1 cellular context compared by ENCODE assay signal in the genomic region with DNA sequence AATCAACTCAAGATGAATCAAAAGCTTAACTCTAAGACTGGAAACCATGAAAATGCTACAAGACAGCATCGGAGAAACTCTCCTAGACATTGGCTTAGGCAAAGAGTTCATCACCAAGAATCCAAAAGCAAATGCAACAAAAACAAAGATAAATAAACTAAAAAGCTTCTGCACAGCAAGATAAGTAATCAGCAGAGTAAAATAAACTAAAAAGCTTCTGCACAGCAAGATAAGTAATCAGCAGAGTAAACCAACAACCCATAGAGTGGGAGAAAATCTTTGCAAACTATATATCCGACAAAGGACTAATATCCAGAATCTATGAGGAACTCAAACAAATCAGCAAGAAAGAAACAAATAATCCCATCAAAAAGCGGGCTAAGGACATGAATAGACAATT.
TF ChIP-seq lines count a peak whose summit lies in the region.
"Not testable (repeated sequence)": the region's sequence is repeated elsewhere in the genome, so short reads cannot be mapped to it uniquely, and the experiment has no call there.

No MANE protein-coding gene starts in this region.

TF ChIP-seq in K562, 482 proteins besides CTCF, POLR2A, EP300 and RAD21 (continued from another document):
- TF ChIP-seq PBX2 (CRISPR knock-in tag; IDR thresholded peaks at IDR 0.05; ENCODE audit: low read depth); JUN (CRISPR knock-in tag; IDR thresholded peaks at IDR 0.05; ENCODE audit: borderline replicate concordance): not testable (repeated sequence)
- TF ChIP-seq PBX2 (tag; conservative IDR thresholded peaks at IDR 0.05; ENCODE audit: low read depth) (0 out of 2 replicates have a peak, but pooled peaks have one; percentile 23), EHMT2 (IDR thresholded peaks at IDR 0.05) (peak; percentile 54), CBFA2T3 (IDR thresholded peaks at IDR 0.05) (peak; percentile 99), JUN (IDR thresholded peaks at IDR 0.05; ENCODE audit: borderline replicate concordance, low read depth, low read length) (0 out of 2 replicates have a peak, but pooled peaks have one; percentile 39), ZBTB17 (CRISPR knock-in tag; IDR thresholded peaks at IDR 0.05) (peak; percentile 61; the same call in 1 of the 2 replicates), GATA2 (CRISPR knock-in tag; IDR thresholded peaks at IDR 0.05) (peak; percentile 77; the same call in 1 of the 2 replicates)
